19 cellular contexts compared by ENCODE assay signal in genomic region chr1:22787636-22788035, GRCh38.
DNase-seq lines count a peak whose midpoint lies in the region; ATAC-seq and TF ChIP-seq lines count a peak whose summit lies in the region.
"Had no signal": no experiment of that assay in that cellular context is flagged by ENCODE, and none has a peak within 500 bp of the region (broad histone marks: within the 10 kb centered on the region; RNA-seq: fewer than 3 reads in every experiment).

No MANE protein-coding gene starts in this region.

- H3K79me2 ChIP-seq in SK-N-SH (ENCODE audit: insufficient read depth): no peaks in the 10 kb centered on the region; the same call in 1 of the 2 replicates
- H3K79me2 ChIP-seq in Karpas-422 (ENCODE audit: low read length): no peaks in the 10 kb centered on the region

- no peak overlapping the region for H3K4me2 ChIP-seq in SK-N-SH
- H3K4me2 ChIP-seq in Karpas-422 (ENCODE audit: low read depth, low read length, poor library complexity, severe bottlenecking): no peak overlapping the region
- H3K4me2 ChIP-seq: A549, GM23338 had no signal

- H3K9me2 ChIP-seq in SK-N-SH: no peaks in the 10 kb centered on the region
- no peaks in the 10 kb centered on the region for H3K9me2 ChIP-seq in Karpas-422 (replicated peaks; ENCODE audit: insufficient read depth, low read length)

- H3K4me1 ChIP-seq in SK-N-SH (ENCODE audit: control insufficient read depth in 1 of 2, insufficient read depth in 2 of 2, low read depth in 1 of 2, low read length in 1 of 2) (peaks cover 0 to 41% of the 10 kb centered on the region in 2 experiments; a peak in 2 of 4 replicates), tibial nerve (peaks cover 0 to 40% (median 20%) of the 10 kb centered on the region in 4 donors), Karpas-422 (ENCODE audit: low read length) (peaks cover 33% of the 10 kb centered on the region)

- peaks cover 4% of the 10 kb centered on the region for H3F3A ChIP-seq in SK-N-SH (replicated peaks; ENCODE audit: insufficient read depth)

- WGBS in SK-N-SH (ENCODE audit: low lambda C conversion rate): 95% methylated on average over 2 of the region's 2 CpGs
- WGBS in tibial nerve, 2 donors: 79 to 83% methylated on average over 2 of the region's 2 CpGs

- H3K36me3 ChIP-seq in SK-N-SH (replicated peaks in 1 of 2; ENCODE audit: control insufficient read depth in 1 of 2, insufficient read depth in 2 of 2, low read length in 1 of 2): peaks cover 9 to 14% of the 10 kb centered on the region in 2 experiments
- H3K36me3 ChIP-seq in tibial nerve: peaks cover 0 to 9% (median 0%) of the 10 kb centered on the region in 3 donors
- H3K36me3 ChIP-seq in Karpas-422 (ENCODE audit: insufficient read depth, low read length): no peaks in the 10 kb centered on the region

- no peak for TF ChIP-seq RAD21 in SK-N-SH (IDR thresholded peaks at IDR 0.05; ENCODE audit: low read length)

- H3K9me3 ChIP-seq in SK-N-SH (no peaks in the 10 kb centered on the region), tibial nerve (no peaks in the 10 kb centered on the region), Karpas-422 (ENCODE audit: low read length) (no peaks in the 10 kb centered on the region)
- H3K9me3 ChIP-seq: A549, Caco-2 had no signal

- H4K20me1 ChIP-seq in SK-N-SH (ENCODE audit: insufficient read depth) (peaks cover 17% of the 10 kb centered on the region; the same call in 1 of the 2 replicates), Karpas-422 (ENCODE audit: insufficient read depth, low read depth, low read length) (no peaks in the 10 kb centered on the region)

- H3K9ac ChIP-seq in SK-N-SH (no peak overlapping the region), Karpas-422 (ENCODE audit: low read length) (no peak overlapping the region)

- no peak for TF ChIP-seq POLR2A in tibial nerve (IDR thresholded peaks at IDR 0.05)

- H3K9me3 Mint-ChIP-seq in brain: no peaks in the 10 kb centered on the region
- no peaks in the 10 kb centered on the region for H3K9me3 Mint-ChIP-seq in mesothelial cell of epicardium
- H3K9me3 Mint-ChIP-seq: CD4-positive, alpha-beta T cell; GM23338 had no signal

- H3K4me1 Mint-ChIP-seq in brain (peaks cover 82% of the 10 kb centered on the region), mesothelial cell of epicardium (peaks cover 54% of the 10 kb centered on the region)

- H3K27ac ChIP-seq in SK-N-SH (ENCODE audit: low read depth in 2 of 2, low read length in 1 of 2) (peak overlapping the region in 1 of 2 experiments; percentile 74; a peak in 2 of 4 replicates), tibial nerve (peak overlapping the region in 3 of 4 donors; percentile 13 to 67 (median 19)), Karpas-422 (ENCODE audit: low read length) (no peak overlapping the region)
- H3K27ac ChIP-seq: 22Rv1, A549, C4-2B had no signal

- H3K4me3 Mint-ChIP-seq in brain: no peak overlapping the region
- H3K4me3 Mint-ChIP-seq in mesothelial cell of epicardium: no peak overlapping the region
- H3K4me3 Mint-ChIP-seq: CD4-positive, alpha-beta T cell; GM23338 had no signal

- H3K4me3 ChIP-seq in SK-N-SH (ENCODE audit: low read depth in 2 of 2, low read length in 1 of 2): no peak overlapping the region
- no peak overlapping the region for H3K4me3 ChIP-seq in tibial nerve
- no peak overlapping the region for H3K4me3 ChIP-seq in Karpas-422 (ENCODE audit: low read length)
- H3K4me3 ChIP-seq: A549, GM23338 had no signal

- H3K27me3 ChIP-seq in SK-N-SH (ENCODE audit: insufficient read depth) (no peaks in the 10 kb centered on the region), tibial nerve (no peaks in the 10 kb centered on the region), Karpas-422 (ENCODE audit: low read length) (no peaks in the 10 kb centered on the region)

- CTCF ChIA-PET in SK-N-SH (lab: Yijun Ruan, JAX): interaction anchor here (1.3 to 1.8 kb wide), 3 partner anchors 83 to 260 kb away, joined by 4 to 10 read pairs (median 5); no protein-coding TSS in a partner anchor

- TF ChIP-seq CTCF in SK-N-SH (IDR thresholded peaks at IDR 0.05) (no peak), brain (conservative IDR thresholded peaks at IDR 0.05) (no peak), mesothelial cell of epicardium (IDR thresholded peaks at IDR 0.05; ENCODE audit: unreplicated experiment) (no peak), tibial nerve (IDR thresholded peaks at IDR 0.05) (no peak)

- H3K27ac Mint-ChIP-seq in brain (peak overlapping the region in 3 of 5 experiments; percentile 35 to 59 (median 44)), mesothelial cell of epicardium (peak overlapping the region; percentile 74)
- H3K27ac Mint-ChIP-seq: CD4-positive, alpha-beta T cell; GM23338 had no signal

- POLR2A ChIA-PET in SK-N-SH (lab: Yijun Ruan, JAX): no interaction called here

- H3K36me3 Mint-ChIP-seq in brain (peaks cover 23% of the 10 kb centered on the region), mesothelial cell of epicardium (peaks cover 6% of the 10 kb centered on the region)

- no peaks in the 10 kb centered on the region for H3K27me3 Mint-ChIP-seq in brain
- no peaks in the 10 kb centered on the region for H3K27me3 Mint-ChIP-seq in mesothelial cell of epicardium (ENCODE audit: low read depth)
- H3K27me3 Mint-ChIP-seq: CD4-positive, alpha-beta T cell had no signal

- H2AFZ ChIP-seq in SK-N-SH (ENCODE audit: low read depth) (no peak overlapping the region), Karpas-422 (ENCODE audit: low read length) (no peak overlapping the region)
- H2AFZ ChIP-seq: GM23338 had no signal

- DNase-seq in SK-N-SH (no peak), mesothelial cell of epicardium (ENCODE audit: low spot score in 2 of 2, unreplicated experiment in 2 of 2) (no peak), tibial nerve (ENCODE audit: low spot score in 2 of 2) (no peak), Karpas-422 (no peak)
- DNase-seq in activated CD4-positive, alpha-beta T cell treated with anti-CD3 and anti-CD28 coated beads for 48 hours: no peak
- DNase-seq: AML-193; Caco-2; CD4-positive, alpha-beta T cell; DMS153; DMS79; GF-D8; HCEC 1CT had no signal

- no peak for TF ChIP-seq EP300 in SK-N-SH (IDR thresholded peaks at IDR 0.05; ENCODE audit: borderline replicate concordance in 1 of 2, low read depth in 1 of 2, low read length in 1 of 2)
- no peak for TF ChIP-seq EP300 in tibial nerve (IDR thresholded peaks at IDR 0.05)

- ATAC-seq in SK-N-SH treated with all-trans-retinoic acid at 6 μM for 48 hours (no peak), GM18502 (IDR thresholded peaks at IDR 0.05; ENCODE audit: poor library complexity, unreplicated experiment) (no peak)
- ATAC-seq: A549, GM23338 had no signal

TF ChIP-seq in SK-N-SH, 30 proteins besides CTCF, POLR2A, EP300 and RAD21:
- peak; percentile 23; the same call in 1 of the 2 replicates for TF ChIP-seq MXI1 (IDR thresholded peaks at IDR 0.05; ENCODE audit: low read depth, low read length)
- no peak for TF ChIP-seq MEF2A (IDR thresholded peaks at IDR 0.05; ENCODE audit: borderline replicate concordance, low read depth)
TF ChIP-seq in SK-N-SH: peak in this region for 1.

TF ChIP-seq in SK-N-SH treated with all-trans-retinoic acid at 6 μM for 48 hours, 23 proteins besides CTCF, POLR2A, EP300 and RAD21 (continues in another document):
- TF ChIP-seq POU6F1 (CRISPR knock-in tag; IDR thresholded peaks at IDR 0.05; ENCODE audit: borderline replicate concordance, low read depth) (no peak), ESRRG (CRISPR knock-in tag; IDR thresholded peaks at IDR 0.05) (no peak), BACH2 (CRISPR knock-in tag; IDR thresholded peaks at IDR 0.05; ENCODE audit: borderline replicate concordance) (no peak), ZFP30 (CRISPR knock-in tag; IDR thresholded peaks at IDR 0.05) (no peak), PATZ1 (CRISPR knock-in tag; IDR thresholded peaks at IDR 0.05; ENCODE audit: borderline replicate concordance) (no peak), CSRNP3 (CRISPR knock-in tag; IDR thresholded peaks at IDR 0.05) (no peak), ZFP3 (CRISPR knock-in tag; IDR thresholded peaks at IDR 0.05) (no peak), RARB (CRISPR knock-in tag; IDR thresholded peaks at IDR 0.05) (no peak), GLIS3 (CRISPR knock-in tag; IDR thresholded peaks at IDR 0.05) (no peak)
